In genomic region chr22:37178350-37179125, GRCh38 we compare ENCODE assay signal across 11 cellular contexts. TPM values are rescaled to one million over a fixed set of nuclear protein-coding genes. Genes with fewer than 3 reads are reported as not detected.
DNase-seq lines count a peak whose midpoint lies in the region; ATAC-seq and TF ChIP-seq lines count a peak whose summit lies in the region.
"Had no signal": no experiment of that assay in that cellular context is flagged by ENCODE, and none has a peak within 500 bp of the region (broad histone marks: within the 10 kb centered on the region; RNA-seq: fewer than 3 reads in every experiment).

No MANE protein-coding gene starts in this region.

- no peak overlapping the region for H3K23ac ChIP-seq in trophoblast cell (ENCODE audit: low read length)

- H3K27ac ChIP-seq in right atrium auricular region (peak overlapping the region; percentile 37 to 43), trophoblast cell (ENCODE audit: low read depth, low read length) (peak overlapping the region; percentile 55)
- H3K27ac ChIP-seq: SJCRH30 had no signal

- no peak overlapping the region for H3K4me2 ChIP-seq in trophoblast cell (ENCODE audit: low read length)

- no peaks in the 10 kb centered on the region for H3K79me2 ChIP-seq in trophoblast cell (ENCODE audit: control insufficient read depth, insufficient read depth, low read length, poor library complexity)

- H3K4me3 ChIP-seq in adipocyte (ENCODE audit: low read length) (peak overlapping the region; percentile 35), right atrium auricular region (no peak overlapping the region), trophoblast cell (ENCODE audit: low read depth, low read length) (no peak overlapping the region)
- H3K4me3 ChIP-seq: SJCRH30 had no signal

- TF ChIP-seq CTCF in right atrium auricular region (IDR thresholded peaks at IDR 0.05): no peak

- WGBS in trophoblast cell (ENCODE audit: extremely low coverage, insufficient coverage, insufficient read length): no CpG with 5 or more reads among the region's 17 CpGs

- H3K79me1 ChIP-seq in trophoblast cell (ENCODE audit: low read length): peaks cover 19% of the 10 kb centered on the region

- H3K9me3 ChIP-seq in adipocyte (ENCODE audit: control insufficient read depth, low read length): no peaks in the 10 kb centered on the region
- H3K9me3 ChIP-seq in right atrium auricular region: no peaks in the 10 kb centered on the region
- no peaks in the 10 kb centered on the region for H3K9me3 ChIP-seq in trophoblast cell (ENCODE audit: insufficient read depth, low read depth, low read length)
- H3K9me3 ChIP-seq: SJCRH30 had no signal

- H3K27me3 ChIP-seq in adipocyte (replicated peaks; ENCODE audit: control insufficient read depth, insufficient read depth, low read length) (no peaks in the 10 kb centered on the region), right atrium auricular region (no peaks in the 10 kb centered on the region), trophoblast cell (ENCODE audit: insufficient read depth, low read length) (no peaks in the 10 kb centered on the region)

- peaks cover 47% of the 10 kb centered on the region for H3K4me1 ChIP-seq in adipocyte (ENCODE audit: control insufficient read depth, insufficient read depth, low read length)
- H3K4me1 ChIP-seq in right atrium auricular region: peaks cover 0 to 52% of the 10 kb centered on the region in 2 donors
- H3K4me1 ChIP-seq in trophoblast cell (ENCODE audit: control insufficient read depth in 1 of 2, insufficient read depth in 2 of 2, low read length in 2 of 2): peaks cover 30% of the 10 kb centered on the region in 2 experiments
- H3K4me1 ChIP-seq: SJCRH30 had no signal

- peak; percentile 30 for DNase-seq in EH (ENCODE audit: low read depth)
- peak; percentile 30 for DNase-seq in adipocyte (ENCODE audit: low read depth)
- DNase-seq in right atrium auricular region (ENCODE audit: low spot score): no peak
- DNase-seq in trophoblast cell: peak; percentile 86 to 92
- no peak for DNase-seq in NCI-H345 (lab: John Stamatoyannopoulos, UW)
- DNase-seq in NCI-H2171 treated with DMSO at 0.1 percent for 48 hours (lab: John Stamatoyannopoulos, UW): no peak
- DNase-seq in NCI-H1930 (lab: John Stamatoyannopoulos, UW): no peak
- DNase-seq: NCI-H1417 had no signal

- peak overlapping the region; percentile 5 for H2BK120ac ChIP-seq in trophoblast cell (ENCODE audit: insufficient read depth, low read length, poor library complexity)

- peak overlapping the region; percentile 13 for H2AK5ac ChIP-seq in trophoblast cell (ENCODE audit: low read length)

- peak overlapping the region; percentile 34 for H4K8ac ChIP-seq in trophoblast cell (ENCODE audit: low read depth, low read length)

- peak overlapping the region; percentile 5 for H3K14ac ChIP-seq in trophoblast cell (ENCODE audit: low read length)

- peak overlapping the region; percentile 3 for H2BK5ac ChIP-seq in trophoblast cell (ENCODE audit: low read depth, low read length, poor library complexity)

- no peak overlapping the region for H3K4ac ChIP-seq in trophoblast cell (ENCODE audit: low read depth, low read length)

- peak overlapping the region; percentile 35 for H4K12ac ChIP-seq in trophoblast cell (ENCODE audit: low read depth, low read length)

- H3K18ac ChIP-seq in trophoblast cell (ENCODE audit: low read length): no peak overlapping the region

- no peaks in the 10 kb centered on the region for H3K36me3 ChIP-seq in adipocyte (ENCODE audit: control insufficient read depth, insufficient read depth, low read length, severe bottlenecking)
- H3K36me3 ChIP-seq in right atrium auricular region: no peaks in the 10 kb centered on the region
- H3K36me3 ChIP-seq in trophoblast cell (ENCODE audit: control insufficient read depth in 1 of 2, insufficient read depth in 2 of 2, low read length in 2 of 2): peaks cover 21 to 28% of the 10 kb centered on the region in 2 experiments
- H3K36me3 ChIP-seq: SJCRH30 had no signal

- H3K9ac ChIP-seq in adipocyte (ENCODE audit: low read length) (no peak overlapping the region), trophoblast cell (ENCODE audit: low read length) (no peak overlapping the region)

- H4K91ac ChIP-seq in trophoblast cell (ENCODE audit: low read depth, low read length): peak overlapping the region; percentile 67

- H2BK12ac ChIP-seq in trophoblast cell (ENCODE audit: low read length): peak overlapping the region; percentile 61

- H2AFZ ChIP-seq in trophoblast cell (ENCODE audit: insufficient read depth, low read length, poor library complexity): no peak overlapping the region

- no peak for ATAC-seq in GM19324 (IDR thresholded peaks at IDR 0.05; ENCODE audit: low FRiP score, unreplicated experiment)
- ATAC-seq: CD8-positive, alpha-beta T cell had no signal

RNA-seq across cellular contexts. Expression of gene C1QTNF6, which starts 9.5 kb away (rescaled TPM):
- 1 to 10 TPM; 1.6 to 2.2 TPM for total RNA-seq in right atrium auricular region
- polyA plus RNA-seq in trophoblast cell (2013): 64.9 and 67.2 TPM in 2 replicates

RNA-seq across cellular contexts. Expression of gene IL2RB, which starts 28.8 kb away (rescaled TPM):
- total RNA-seq in right atrium auricular region: 1 to 10 TPM in 1 of 2 donors, under 1 TPM in 1; 0.94 to 1.0 TPM
- polyA plus RNA-seq in trophoblast cell (2013): 6.6 and 6.7 TPM in 2 replicates

RNA-seq across cellular contexts. Expression of gene SSTR3, which starts 33.7 kb away (rescaled TPM):
- not detected for total RNA-seq in right atrium auricular region
- not detected in 2 replicates for polyA plus RNA-seq in trophoblast cell (2013)
- total RNA-seq: SJCRH30 had no signal

Comparison
In these comparisons a context has a peak if more than half of its experiments do, and no peak if none do; other contexts are left out.
1. DNase-seq: peak in EH (single experiment), adipocyte (single experiment) and trophoblast cell (2 of 2); none in right atrium auricular region (single experiment), NCI-H345 (single experiment), NCI-H2171 treated with DMSO at 0.1 percent for 48 hours (single experiment) and NCI-H1930 (0 of 2).